16 cellular contexts compared by ENCODE assay signal in the genomic region with DNA sequence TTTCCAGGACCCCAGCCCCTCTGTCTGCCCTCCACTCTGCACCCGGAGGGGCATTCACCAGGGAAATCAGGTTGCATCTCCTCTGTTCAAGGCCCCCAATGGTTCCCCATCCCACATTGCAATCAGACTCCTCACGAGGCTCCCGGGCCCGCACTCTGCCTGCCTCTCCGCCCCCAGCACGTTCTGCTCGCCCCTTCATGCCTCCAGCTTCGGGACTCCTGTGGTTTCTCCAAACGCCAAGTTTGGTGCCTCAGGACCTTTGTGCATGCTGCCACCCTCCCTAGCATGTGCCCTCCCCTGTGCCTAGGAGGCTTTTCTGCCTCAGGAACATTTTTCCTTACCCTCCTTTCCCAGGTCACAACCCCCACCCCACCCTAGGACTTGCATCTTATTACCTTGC.
DNase-seq lines count a peak whose midpoint lies in the region; ATAC-seq and TF ChIP-seq lines count a peak whose summit lies in the region.
"Had no signal": no experiment of that assay in that cellular context is flagged by ENCODE, and none has a peak within 500 bp of the region (broad histone marks: within the 10 kb centered on the region; RNA-seq: fewer than 3 reads in every experiment).

No MANE protein-coding gene starts in this region.

- H2BK12ac ChIP-seq in neuronal stem cell (ENCODE audit: low read length): no peak overlapping the region

- H2AK5ac ChIP-seq in neuronal stem cell (ENCODE audit: low read depth, low read length): peak overlapping the region; percentile 59

- no CpG with 5 or more reads among the region's 9 CpGs for WGBS in neuronal stem cell (ENCODE audit: extremely low coverage in 2 of 2, insufficient read length in 2 of 2, insufficient replicate concordance in 1 of 2), 2 donors

- H3K9ac ChIP-seq in neuronal stem cell (ENCODE audit: low read depth, low read length, poor library complexity): no peak overlapping the region
- H3K9ac ChIP-seq: BLaER1 had no signal

- CTCF ChIA-PET in HEK293 (lab: Yijun Ruan, JAX): no interaction called here

- H3K27me3 ChIP-seq in neuronal stem cell (ENCODE audit: control insufficient read depth in 3 of 3, insufficient read depth in 3 of 3, low read depth in 1 of 3, low read length in 3 of 3): peaks cover 0 to 2% (median 0%) of the 10 kb centered on the region in 3 experiments
- H3K27me3 ChIP-seq: BE2C, BLaER1 had no signal

- DNase-seq in neuronal stem cell (ENCODE audit: low spot score) (no peak), NCI-H2107 treated with DMSO at 0.1 percent for 48 hours (lab: John Stamatoyannopoulos, UW; ENCODE audit: unreplicated experiment) (no peak), GM19238 (ENCODE audit: insufficient read length, low spot score) (no peak)
- DNase-seq: 8988T; ACHN; BE2C; C1 segment of cervical spinal cord; Caco-2; Calu3; CD4-positive, alpha-beta T cell; CD8-positive, alpha-beta T cell; DMS79 treated with DMSO at 0.1 percent for 48 hours; GF-D8 had no signal

- H4K91ac ChIP-seq in neuronal stem cell (ENCODE audit: low read depth, low read length, poor library complexity): no peak overlapping the region

- no peak overlapping the region for H2AFZ ChIP-seq in neuronal stem cell (ENCODE audit: low read length)

- H3K4me3 ChIP-seq in HEK293 (ENCODE audit: low read depth, low read length) (no peak overlapping the region), neuronal stem cell (ENCODE audit: low read length in 2 of 2) (no peak overlapping the region)
- H3K4me3 ChIP-seq: BLaER1 had no signal

- H2BK5ac ChIP-seq in neuronal stem cell (ENCODE audit: low read length): no peak overlapping the region

- POLR2A ChIA-PET in HEK293 (lab: Yijun Ruan, JAX): no interaction called here

- no peak overlapping the region for H3K27ac ChIP-seq in HEK293 (ENCODE audit: extremely low read depth, low read depth, low read length)
- H3K27ac ChIP-seq in neuronal stem cell (replicated peaks; ENCODE audit: low read length): no peak overlapping the region
- H3K27ac ChIP-seq: BLaER1 had no signal

- H3K4me1 ChIP-seq in HEK293 (ENCODE audit: control insufficient read depth, insufficient read depth, low read length) (no peaks in the 10 kb centered on the region), neuronal stem cell (ENCODE audit: control insufficient read depth in 2 of 2, insufficient read depth in 1 of 2, low read depth in 1 of 2, low read length in 2 of 2) (peaks cover 0 to 10% of the 10 kb centered on the region in 2 donors)
- H3K4me1 ChIP-seq: Caco-2 had no signal

- no peaks in the 10 kb centered on the region for H3K36me3 ChIP-seq in HEK293 (ENCODE audit: control insufficient read depth in 2 of 2, insufficient read depth in 1 of 2, low read length in 2 of 2)
- peaks cover 0 to 2% of the 10 kb centered on the region in 2 donors for H3K36me3 ChIP-seq in neuronal stem cell (replicated peaks in 1 of 2; ENCODE audit: control insufficient read depth in 2 of 2, insufficient read depth in 2 of 2, low read length in 2 of 2)
- H3K36me3 ChIP-seq: BE2C, BLaER1 had no signal

- ATAC-seq in HG03432 (IDR thresholded peaks at IDR 0.05; ENCODE audit: unreplicated experiment): no peak
- ATAC-seq: CD8-positive, alpha-beta T cell had no signal

- peaks cover 3% of the 10 kb centered on the region for H3K79me1 ChIP-seq in neuronal stem cell (ENCODE audit: low read depth, low read length)

- H3K4me2 ChIP-seq in neuronal stem cell (ENCODE audit: insufficient read depth, low read length, poor library complexity, severe bottlenecking): no peak overlapping the region

- H2BK120ac ChIP-seq in neuronal stem cell (ENCODE audit: low read depth, low read length): no peak overlapping the region

- H3K23ac ChIP-seq in neuronal stem cell (ENCODE audit: low read depth, low read length, poor library complexity): no peak overlapping the region

- H3K9me3 ChIP-seq in HEK293 (ENCODE audit: control insufficient read depth, insufficient read depth, low read depth, low read length) (no peaks in the 10 kb centered on the region), neuronal stem cell (replicated peaks in 1 of 2; ENCODE audit: control insufficient read depth in 2 of 2, insufficient read depth in 1 of 2, low read depth in 1 of 2, low read length in 2 of 2) (peaks cover 0 to 1% of the 10 kb centered on the region in 2 donors)
- H3K9me3 ChIP-seq: BE2C, Caco-2 had no signal

- peak overlapping the region; percentile 54 for H3K18ac ChIP-seq in neuronal stem cell (ENCODE audit: low read length)

- no peak for TF ChIP-seq CTCF in HEK293 (tag by site-specific recombination; IDR thresholded peaks at IDR 0.05)

- H2BK15ac ChIP-seq in neuronal stem cell (ENCODE audit: low read length): no peak overlapping the region

- no peak overlapping the region for H3K4ac ChIP-seq in neuronal stem cell (ENCODE audit: low read length)

- H3K14ac ChIP-seq in neuronal stem cell (ENCODE audit: low read length): no peak overlapping the region

- no peak overlapping the region for H4K8ac ChIP-seq in neuronal stem cell (ENCODE audit: low read depth, low read length)

TF ChIP-seq in HEK293, 187 proteins besides CTCF, POLR2A, EP300 and RAD21:
- TF ChIP-seq ZFP37 (tag by site-specific recombination; IDR thresholded peaks at IDR 0.05): no peak
- no peak for TF ChIP-seq REPIN1 (tag by site-specific recombination; IDR thresholded peaks at IDR 0.05; ENCODE audit: low read depth)
- no peak for TF ChIP-seq SCRT1 (tag by site-specific recombination; IDR thresholded peaks at IDR 0.05; ENCODE audit: borderline replicate concordance)
- TF ChIP-seq PRDM6 (tag by site-specific recombination; IDR thresholded peaks at IDR 0.05): no peak
- 0 out of 2 replicates have a peak, but pooled peaks have one; percentile 11 for TF ChIP-seq ZNF623 (tag by site-specific recombination; IDR thresholded peaks at IDR 0.05)
